In the genomic region with DNA sequence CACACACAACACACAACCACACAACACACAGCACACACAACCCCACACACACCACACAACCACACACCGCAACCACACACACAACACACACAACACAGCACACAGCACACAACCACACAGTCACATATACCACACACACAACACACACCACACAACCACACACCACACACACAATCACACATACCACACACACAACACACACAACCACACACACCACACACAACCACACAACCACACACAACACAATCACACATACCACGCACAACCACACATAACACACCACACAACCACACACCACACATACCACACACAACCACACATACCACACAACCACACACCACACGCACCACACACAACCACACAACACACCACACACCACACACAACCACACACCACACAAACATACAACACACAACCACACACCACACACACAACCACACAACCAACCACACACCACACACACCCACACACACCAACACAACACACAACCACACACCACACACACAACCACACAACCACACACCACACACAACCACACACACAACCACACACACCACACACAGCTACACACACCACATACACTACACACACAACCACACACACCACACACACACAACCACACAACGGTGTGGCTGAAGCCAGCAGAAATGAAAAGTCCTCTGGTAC, we compare ENCODE assay signal across 29 cellular contexts. TPM values are rescaled to one million over a fixed set of nuclear protein-coding genes. Genes with fewer than 3 reads are reported as not detected.
A peak's percentile ranks its signal among the peaks of the same experiment; 100 is the strongest.
DNase-seq lines count a peak whose midpoint lies in the region; FAIRE-seq and TF ChIP-seq lines count a peak whose summit lies in the region.
"Had no signal": no experiment of that assay in that cellular context is flagged by ENCODE, and none has a peak within 500 bp of the region (broad histone marks: within the 10 kb centered on the region; RNA-seq: fewer than 3 reads in every experiment).

No MANE protein-coding gene starts in this region.

- no peak overlapping the region for H2BK120ac ChIP-seq in mesenchymal stem cell (ENCODE audit: low read depth, low read length)

- no peak overlapping the region for H3K23ac ChIP-seq in mesenchymal stem cell (ENCODE audit: low read length in 2 of 2)

- H3K27me3 ChIP-seq in astrocyte (ENCODE audit: insufficient read depth, low read length): no peaks in the 10 kb centered on the region
- peaks cover 4 to 16% of the 10 kb centered on the region in 2 experiments for H3K27me3 ChIP-seq in mesenchymal stem cell (ENCODE audit: control insufficient read depth in 1 of 2, insufficient read depth in 1 of 2, low read length in 2 of 2)
- no peaks in the 10 kb centered on the region for H3K27me3 ChIP-seq in WERI-Rb-1 (ENCODE audit: insufficient read depth, low read depth, severe bottlenecking)
- H3K27me3 ChIP-seq: thyroid gland had no signal

- H2AK5ac ChIP-seq in mesenchymal stem cell (ENCODE audit: low read length, severe bottlenecking): no peak overlapping the region

- H4K91ac ChIP-seq in mesenchymal stem cell (ENCODE audit: low read length): peak overlapping the region; percentile 77

- peaks cover 8% of the 10 kb centered on the region for H4K20me1 ChIP-seq in astrocyte (ENCODE audit: insufficient read depth, low read length)

- DNase-seq in ELR (ENCODE audit: low read depth) (peak; percentile 20), astrocyte (ENCODE audit: low read depth) (peak; percentile 50), mesenchymal stem cell (peak; percentile 52), SK-N-DZ (ENCODE audit: low spot score) (no peak), WERI-Rb-1 (no peak), SW480 (ENCODE audit: low spot score) (no peak)
- DNase-seq: activated CD4-positive, alpha-beta T cell treated with anti-CD3 and anti-CD28 coated beads, Interleukin-2, amount 50 U/mL, for 4 hours; activated CD8-positive, alpha-beta memory T cell treated with anti-CD3 and anti-CD28 coated beads, Interleukin-2, amount 50 U/mL, for 48 hours; cerebellar nuclear complex; DMS153; dorsolateral prefrontal cortex; islet precursor cell; NCI-H1694; NCI-H2171 treated with DMSO at 0.1 percent for 48 hours; NCI-H526 had no signal

- H3K9ac ChIP-seq in astrocyte (ENCODE audit: low read length) (no peak overlapping the region), mesenchymal stem cell (ENCODE audit: low read length) (no peak overlapping the region)
- H3K9ac ChIP-seq: neural progenitor cell, SK-N-SH had no signal

- no peaks in the 10 kb centered on the region for H3K4me1 ChIP-seq in HEK293 (ENCODE audit: control insufficient read depth, insufficient read depth, low read length)
- peaks cover 22% of the 10 kb centered on the region for H3K4me1 ChIP-seq in astrocyte (ENCODE audit: insufficient read depth, low read length)
- H3K4me1 ChIP-seq in mesenchymal stem cell (ENCODE audit: control insufficient read depth, insufficient read depth, low read depth, low read length): peaks cover 37% of the 10 kb centered on the region
- H3K4me1 ChIP-seq: neural progenitor cell had no signal

- H3K27me3 Mint-ChIP-seq in astrocyte (ENCODE audit: low read depth, unreplicated experiment): peaks cover 27% of the 10 kb centered on the region

- H2AFZ ChIP-seq in astrocyte (ENCODE audit: low read depth, low read length): no peak overlapping the region
- H2AFZ ChIP-seq in mesenchymal stem cell (ENCODE audit: low read depth, low read length): no peak overlapping the region
- H2AFZ ChIP-seq: GM23338, neural progenitor cell had no signal

- H3K27ac Mint-ChIP-seq in astrocyte (ENCODE audit: unreplicated experiment): no peak overlapping the region
- H3K27ac Mint-ChIP-seq: activated naive CD4-positive, alpha-beta T cell treated with anti-CD3 and anti-CD28 coated beads, Interleukin-2, amount 50 U/mL, for 72 hours; activated T-helper 17 cell treated with anti-CD3 and anti-CD28 coated beads, Interleukin-2, amount 50 U/mL, for 72 hours; CD4-positive, alpha-beta memory T cell; GM23338; neural progenitor cell; stimulated activated naive CD8-positive, alpha-beta T cell treated with anti-CD3 and anti-CD28 coated beads, Interleukin-15, amount 100 ng/mL, for 72 hours; T-helper 2 cell treated with Interferon-gamma antibody and Interleukin-4, amounts not matched to agents 5 μg/mL and 100 μg/mL, for 36 hours had no signal

- no peak overlapping the region for H3K4me3 Mint-ChIP-seq in astrocyte (ENCODE audit: unreplicated experiment)
- H3K4me3 Mint-ChIP-seq: activated T-helper 17 cell treated with anti-CD3 and anti-CD28 coated beads, Interleukin-2, amount 50 U/mL, for 72 hours; CD4-positive, alpha-beta memory T cell; GM23338; neural progenitor cell; stimulated activated naive CD8-positive, alpha-beta T cell treated with anti-CD3 and anti-CD28 coated beads, Interleukin-15, amount 100 ng/mL, for 72 hours; T-helper 2 cell treated with Interferon-gamma antibody and Interleukin-4, amounts not matched to agents 5 μg/mL and 100 μg/mL, for 36 hours had no signal

- TF ChIP-seq CTCF in HEK293 (tag by site-specific recombination; IDR thresholded peaks at IDR 0.05) (no peak), astrocyte (IDR thresholded peaks at IDR 0.05; ENCODE audit: insufficient read depth, low read depth, low read length) (no peak), WERI-Rb-1 (IDR thresholded peaks at IDR 0.05; ENCODE audit: low read depth, low read length) (no peak)

- peak overlapping the region in 1 of 2 experiments; percentile 91 for H3K14ac ChIP-seq in mesenchymal stem cell (ENCODE audit: low read length in 2 of 2)

- no peak overlapping the region for H2BK15ac ChIP-seq in mesenchymal stem cell (ENCODE audit: low read depth, poor library complexity, severe bottlenecking)

- H3K4me3 ChIP-seq in HEK293 (ENCODE audit: low read depth, low read length) (no peak overlapping the region), astrocyte (ENCODE audit: insufficient read depth, low read depth, low read length) (no peak overlapping the region), mesenchymal stem cell (ENCODE audit: insufficient read depth in 1 of 2, low read depth in 1 of 2, low read length in 2 of 2) (peak overlapping the region in 1 of 2 experiments; percentile 28), WERI-Rb-1 (ENCODE audit: low read depth, low read length) (no peak overlapping the region)
- H3K4me3 ChIP-seq: dorsolateral prefrontal cortex, GM23338, neural progenitor cell, thyroid gland had no signal

- H3K4me1 Mint-ChIP-seq in astrocyte (ENCODE audit: low read depth, unreplicated experiment): peaks cover 24% of the 10 kb centered on the region
- H3K4me1 Mint-ChIP-seq: activated T-helper 17 cell treated with anti-CD3 and anti-CD28 coated beads, Interleukin-2, amount 50 U/mL, for 72 hours had no signal

- H3K4me2 ChIP-seq in astrocyte (ENCODE audit: low read length) (no peak overlapping the region), mesenchymal stem cell (ENCODE audit: low read length, poor library complexity, severe bottlenecking) (no peak overlapping the region)
- H3K4me2 ChIP-seq: GM23338, neural progenitor cell, SK-N-SH had no signal

- H3K36me3 ChIP-seq in HEK293 (ENCODE audit: control insufficient read depth in 2 of 2, insufficient read depth in 1 of 2, low read length in 2 of 2): no peaks in the 10 kb centered on the region
- H3K36me3 ChIP-seq in astrocyte (ENCODE audit: insufficient read depth, low read length): no peaks in the 10 kb centered on the region
- peaks cover 0 to 4% of the 10 kb centered on the region in 2 experiments for H3K36me3 ChIP-seq in mesenchymal stem cell (ENCODE audit: control insufficient read depth in 1 of 2, insufficient read depth in 2 of 2, low read depth in 1 of 2, low read length in 2 of 2)
- no peaks in the 10 kb centered on the region for H3K36me3 ChIP-seq in WERI-Rb-1
- H3K36me3 ChIP-seq: neural progenitor cell, thyroid gland had no signal

- H3K27ac ChIP-seq in HEK293 (ENCODE audit: extremely low read depth, low read depth, low read length): no peak overlapping the region
- H3K27ac ChIP-seq in astrocyte (ENCODE audit: low read depth, low read length): no peak overlapping the region
- H3K27ac ChIP-seq in mesenchymal stem cell (ENCODE audit: low read length, poor library complexity, severe bottlenecking): no peak overlapping the region
- no peak overlapping the region for H3K27ac ChIP-seq in WERI-Rb-1
- H3K27ac ChIP-seq: dorsolateral prefrontal cortex, neural progenitor cell, thyroid gland had no signal

- POLR2A ChIA-PET in HEK293 (lab: Yijun Ruan, JAX): no interaction called here

- H3K36me3 Mint-ChIP-seq in astrocyte (ENCODE audit: low read depth, unreplicated experiment): no peaks in the 10 kb centered on the region
- H3K36me3 Mint-ChIP-seq: activated naive CD4-positive, alpha-beta T cell treated with anti-CD3 and anti-CD28 coated beads, Interleukin-2, amount 50 U/mL, for 72 hours; CD4-positive, alpha-beta memory T cell; neural progenitor cell had no signal

- peaks cover under 1% of the 10 kb centered on the region for H3K9me3 Mint-ChIP-seq in astrocyte (ENCODE audit: unreplicated experiment)
- H3K9me3 Mint-ChIP-seq: activated naive CD4-positive, alpha-beta T cell treated with anti-CD3 and anti-CD28 coated beads, Interleukin-2, amount 50 U/mL, for 72 hours; activated T-helper 17 cell treated with anti-CD3 and anti-CD28 coated beads, Interleukin-2, amount 50 U/mL, for 72 hours; neural progenitor cell; stimulated activated naive CD8-positive, alpha-beta T cell treated with anti-CD3 and anti-CD28 coated beads, Interleukin-15, amount 100 ng/mL, for 72 hours; T-helper 2 cell treated with Interferon-gamma antibody and Interleukin-4, amounts not matched to agents 5 μg/mL and 100 μg/mL, for 36 hours had no signal

- peak overlapping the region; percentile 41 to 83 for H3K18ac ChIP-seq in mesenchymal stem cell (ENCODE audit: low read depth in 1 of 2, low read length in 2 of 2)

- H3K9me3 ChIP-seq in HEK293 (ENCODE audit: control insufficient read depth, insufficient read depth, low read depth, low read length) (no peaks in the 10 kb centered on the region), astrocyte (ENCODE audit: insufficient read depth, low read depth, low read length) (peaks cover 10% of the 10 kb centered on the region), mesenchymal stem cell (ENCODE audit: control insufficient read depth, low read length) (no peaks in the 10 kb centered on the region), WERI-Rb-1 (ENCODE audit: severe bottlenecking) (no peaks in the 10 kb centered on the region)
- H3K9me3 ChIP-seq: SK-N-SH, thyroid gland had no signal

- peak overlapping the region; percentile 17 to 23 for H2BK12ac ChIP-seq in mesenchymal stem cell (ENCODE audit: low read length in 2 of 2)

- CTCF ChIA-PET in HEK293 (lab: Yijun Ruan, JAX): interaction anchor here (0.6 to 1.7 kb wide), 3 partner anchors 12 to 552 kb away, joined by 3 to 10 read pairs (median 7); no protein-coding TSS in a partner anchor

- no peak for FAIRE-seq in astrocyte (lab: Jason Lieb, UNC)
- FAIRE-seq: frontal cortex, G401.6 had no signal

- peak overlapping the region; percentile 39 for H4K8ac ChIP-seq in mesenchymal stem cell (ENCODE audit: low read length)

- no peak overlapping the region for H2BK5ac ChIP-seq in mesenchymal stem cell (ENCODE audit: low read depth, low read length, poor library complexity, severe bottlenecking)

- no peaks in the 10 kb centered on the region for H3K79me2 ChIP-seq in astrocyte (ENCODE audit: insufficient read depth, low read length)

- H3K79me1 ChIP-seq in mesenchymal stem cell (replicated peaks; ENCODE audit: low read length, poor library complexity, severe bottlenecking): no peaks in the 10 kb centered on the region

- no peak overlapping the region for H3K4ac ChIP-seq in mesenchymal stem cell (ENCODE audit: low read depth in 1 of 2, low read length in 2 of 2)

- 86% methylated on average over 4 of the region's 4 CpGs for WGBS in mesenchymal stem cell

RNA-seq across cellular contexts. Expression of a gene that starts 23.6 kb away (rescaled TPM):
- total RNA-seq in astrocyte: not detected in 2 replicates
- not detected for polyA plus RNA-seq in mesenchymal stem cell (2013, experiment 1 of 2)
- polyA plus RNA-seq in mesenchymal stem cell (2013, experiment 2 of 2): not detected
- polyA plus RNA-seq in SK-N-DZ (2014; cell fraction: cytosol; rRNA removed): not detected in 2 replicates
- polyA plus RNA-seq in SK-N-DZ (2014; cell fraction: nucleus; rRNA removed): not detected in 2 replicates
- total RNA-seq: activated naive CD4-positive, alpha-beta T cell treated with anti-CD3 and anti-CD28 coated beads, Interleukin-2, amount 50 U/mL, for 72 hours; activated T-helper 17 cell treated with anti-CD3 and anti-CD28 coated beads, Interleukin-2, amount 50 U/mL, for 72 hours; CD4-positive, alpha-beta memory T cell; dorsolateral prefrontal cortex; epithelial cell of proximal tubule; frontal cortex; HT1080; thyroid gland had no signal
- polyA plus RNA-seq: CD4-positive, alpha-beta memory T cell; SK-N-SH had no signal

RNA-seq across cellular contexts. Expression of a gene that starts 42.0 kb away (rescaled TPM):
- 1.3 and 1.4 TPM in 2 replicates for total RNA-seq in astrocyte
- polyA plus RNA-seq in mesenchymal stem cell (2013, experiment 1 of 2): 0.55 TPM
- 0.56 TPM for polyA plus RNA-seq in mesenchymal stem cell (2013, experiment 2 of 2)
- polyA plus RNA-seq in SK-N-DZ (2014; cell fraction: cytosol; rRNA removed): not detected in 2 replicates
- polyA plus RNA-seq in SK-N-DZ (2014; cell fraction: nucleus; rRNA removed): not detected in 2 replicates
- total RNA-seq: activated naive CD4-positive, alpha-beta T cell treated with anti-CD3 and anti-CD28 coated beads, Interleukin-2, amount 50 U/mL, for 72 hours; activated T-helper 17 cell treated with anti-CD3 and anti-CD28 coated beads, Interleukin-2, amount 50 U/mL, for 72 hours; CD4-positive, alpha-beta memory T cell; epithelial cell of proximal tubule; frontal cortex had no signal
- polyA plus RNA-seq: CD4-positive, alpha-beta memory T cell had no signal

Comparison
In these comparisons a context has a peak if more than half of its experiments do, and no peak if none do; other contexts are left out.
1. DNase-seq: peak in ELR (single experiment), astrocyte (single experiment) and mesenchymal stem cell (single experiment); none in SK-N-DZ (single experiment), WERI-Rb-1 (single experiment) and SW480 (single experiment).